In the genomic region with DNA sequence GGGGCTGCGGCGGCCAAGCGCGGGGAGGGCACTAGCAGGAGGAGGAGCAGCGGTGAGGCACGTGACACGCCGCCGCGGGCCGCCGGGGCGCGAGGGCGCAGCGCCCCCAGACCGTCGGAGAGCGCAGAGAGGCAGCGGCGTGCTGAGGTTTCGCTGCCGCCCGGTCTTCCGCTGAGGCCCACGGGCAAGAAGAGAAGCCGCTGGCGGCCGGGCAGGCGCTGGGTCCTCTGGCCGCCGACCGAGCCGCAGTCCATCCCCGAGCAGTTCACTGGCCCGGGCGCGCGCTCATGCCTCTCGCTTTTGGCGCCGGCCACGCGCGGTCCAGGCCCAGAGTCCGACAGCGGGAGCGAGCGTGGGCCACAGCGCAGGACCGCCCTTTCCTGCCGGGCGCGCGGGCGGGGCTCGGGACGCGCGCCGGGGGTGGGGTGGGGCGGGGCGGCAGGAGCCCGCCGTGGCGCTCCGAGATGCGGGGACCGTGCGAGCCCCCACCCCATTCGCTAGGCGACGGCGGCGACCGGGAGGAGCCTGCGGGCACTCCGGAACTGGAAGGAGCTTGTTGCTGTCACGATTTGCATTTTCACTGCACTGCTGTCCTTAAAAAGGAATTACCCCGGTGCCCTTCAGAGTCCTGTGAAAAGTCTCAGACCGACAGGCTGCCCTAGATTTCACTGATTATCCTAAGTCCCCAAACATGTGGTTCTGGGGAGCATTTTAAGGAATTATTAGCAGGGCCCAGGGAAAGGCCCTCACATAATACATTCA, we compare ENCODE assay signal across 8 cellular contexts.
DNase-seq lines count a peak whose midpoint lies in the region; ATAC-seq and TF ChIP-seq lines count a peak whose summit lies in the region.

A gene with protein sequence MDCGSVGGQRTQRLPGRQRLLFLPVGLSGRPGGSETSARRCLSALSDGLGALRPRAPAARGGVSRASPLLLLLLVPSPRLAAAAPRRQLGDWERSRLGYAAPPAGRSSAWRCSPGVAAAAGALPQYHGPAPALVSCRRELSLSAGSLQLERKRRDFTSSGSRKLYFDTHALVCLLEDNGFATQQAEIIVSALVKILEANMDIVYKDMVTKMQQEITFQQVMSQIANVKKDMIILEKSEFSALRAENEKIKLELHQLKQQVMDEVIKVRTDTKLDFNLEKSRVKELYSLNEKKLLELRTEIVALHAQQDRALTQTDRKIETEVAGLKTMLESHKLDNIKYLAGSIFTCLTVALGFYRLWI (minus strand): TSS at position 382 of the 762 bp plus-strand sequence. CDS start 128 bp downstream, at position 254.

- ATAC-seq in GM18870 (IDR thresholded peaks at IDR 0.05; ENCODE audit: unreplicated experiment) (peak; percentile 68), HG03108 (IDR thresholded peaks at IDR 0.05; ENCODE audit: unreplicated experiment) (peak; percentile 72)

- H3K4me3 ChIP-seq in AG09309 (ENCODE audit: control insufficient read depth, low read depth, low read length) = peak within 1 kb of the TSS; percentile 86

- TF ChIP-seq CTCF in AG09309 (IDR thresholded peaks at IDR 0.05; ENCODE audit: control insufficient read depth, insufficient read depth, low read depth, low read length, missing control alignments) = no peak

- DNase-seq in AG09309 (ENCODE audit: low read depth) = no peak
- DNase-seq in NCI-H2227 (lab: John Stamatoyannopoulos, UW; ENCODE audit: unreplicated experiment) = peak; percentile 93
- DNase-seq in activated CD4-positive, CD25-positive, alpha-beta regulatory T cell treated with anti-CD3 and anti-CD28 coated beads, Interleukin-2, amount 50 U/mL, for 16 hours (ENCODE audit: low read depth, low spot score) = peak; percentile 47
- DNase-seq in central memory CD4-positive, alpha-beta T cell = peak; percentile 78
- peak; percentile 94 for DNase-seq in islet precursor cell
- peak; percentile 73 for DNase-seq in stimulated activated CD4-positive, alpha-beta T cell treated with anti-CD3 and anti-CD28 coated beads, Interleukin-12 subunit alpha, Interleukin-12 subunit beta, amount 100 ng/mL, for 4 hours
